ENCODE assay signal across 26 cellular contexts in the genomic region with DNA sequence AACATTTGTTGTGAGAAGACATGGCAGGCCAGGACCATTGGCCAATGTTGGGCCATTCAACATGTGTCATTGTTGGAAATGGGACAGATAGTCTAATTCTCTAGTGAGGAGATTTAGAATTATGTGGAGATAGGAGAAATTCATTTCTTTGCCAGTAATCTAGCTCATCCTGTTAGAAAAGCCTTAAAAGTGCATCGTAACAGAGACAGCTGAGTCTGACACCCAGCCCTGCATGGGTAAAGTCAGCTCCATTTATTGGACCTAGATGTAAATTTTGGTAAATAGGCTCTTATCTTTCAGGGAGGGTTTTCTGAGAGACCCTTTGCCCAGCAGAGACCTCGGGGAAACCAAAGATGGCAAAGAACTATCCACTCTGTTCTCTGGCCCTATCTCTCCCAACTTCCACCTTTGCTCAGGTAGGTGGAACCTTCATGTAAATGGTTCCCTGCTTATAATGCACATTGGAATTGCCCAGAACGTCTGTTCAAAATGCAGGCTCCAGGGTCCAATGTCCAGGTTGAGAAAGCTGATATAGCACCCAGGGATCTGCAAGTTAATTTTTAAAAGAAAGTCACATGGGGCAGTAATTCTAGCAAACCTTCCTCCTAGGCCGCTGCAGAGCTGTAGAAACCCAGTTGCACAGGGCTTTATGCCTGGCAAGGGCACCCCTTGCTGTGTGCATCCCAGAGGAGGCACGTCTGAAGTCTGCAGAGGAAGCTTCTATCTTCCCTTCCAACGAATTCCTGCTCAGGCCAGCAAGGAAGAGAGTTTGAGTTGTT.
DNase-seq lines count a peak whose midpoint lies in the region; FAIRE-seq and TF ChIP-seq lines count a peak whose summit lies in the region.
"Had no signal": no experiment of that assay in that cellular context is flagged by ENCODE, and none has a peak within 500 bp of the region (broad histone marks: within the 10 kb centered on the region; RNA-seq: fewer than 3 reads in every experiment).

No MANE protein-coding gene starts in this region.

- H2AFZ ChIP-seq in mesenchymal stem cell (ENCODE audit: low read depth, low read length): no peak overlapping the region
- H2AFZ ChIP-seq: PC-9 had no signal

- H3K9me3 ChIP-seq in duodenal mucosa (ENCODE audit: control insufficient read depth in 1 of 2, low read length in 2 of 2) (peaks cover 0 to 3% of the 10 kb centered on the region in 2 donors), mesenchymal stem cell (ENCODE audit: control insufficient read depth, low read length) (peaks cover 5% of the 10 kb centered on the region), transverse colon (no peaks in the 10 kb centered on the region)
- H3K9me3 ChIP-seq: right atrium auricular region had no signal

- no peaks in the 10 kb centered on the region for H3K27me3 ChIP-seq in duodenal mucosa (ENCODE audit: control insufficient read depth in 1 of 2, insufficient read depth in 2 of 2, low read length in 2 of 2)
- H3K27me3 ChIP-seq in mesenchymal stem cell (ENCODE audit: control insufficient read depth in 1 of 2, insufficient read depth in 1 of 2, low read length in 2 of 2): no peaks in the 10 kb centered on the region
- no peaks in the 10 kb centered on the region for H3K27me3 ChIP-seq in transverse colon
- H3K27me3 ChIP-seq: right atrium auricular region had no signal

- no peak overlapping the region for H3K9ac ChIP-seq in duodenal mucosa (ENCODE audit: low read depth in 1 of 2, low read length in 2 of 2)
- no peak overlapping the region for H3K9ac ChIP-seq in mesenchymal stem cell (ENCODE audit: low read length)
- H3K9ac ChIP-seq: KMS-11 had no signal

- intact Hi-C loops in transverse colon (cut with DNase I; ENCODE audit: low total_unique reads): no loop called here

- H3K79me1 ChIP-seq in mesenchymal stem cell (replicated peaks; ENCODE audit: low read length, poor library complexity, severe bottlenecking): no peaks in the 10 kb centered on the region

- no peak overlapping the region for H2BK5ac ChIP-seq in mesenchymal stem cell (ENCODE audit: low read depth, low read length, poor library complexity, severe bottlenecking)

- no peak for TF ChIP-seq EP300 in transverse colon (IDR thresholded peaks at IDR 0.05; ENCODE audit: low read depth)

- H3K23ac ChIP-seq in mesenchymal stem cell (ENCODE audit: low read length in 2 of 2): no peak overlapping the region

- TF ChIP-seq CTCF in transverse colon (IDR thresholded peaks at IDR 0.05): no peak

- WGBS in mesenchymal stem cell: 89% methylated on average over 6 of the region's 6 CpGs
- WGBS in transverse colon (ENCODE audit: low coverage in 1 of 2), 2 donors: 14 to 62% methylated on average over 1 to 6 of the region's 6 CpGs

- peak overlapping the region; percentile 14 for H4K8ac ChIP-seq in mesenchymal stem cell (ENCODE audit: low read length)

- H3K27ac ChIP-seq in duodenal mucosa (ENCODE audit: low read depth, low read length) (no peak overlapping the region), mesenchymal stem cell (ENCODE audit: low read length, poor library complexity, severe bottlenecking) (no peak overlapping the region), transverse colon (peak overlapping the region; percentile 80 to 87 (median 84))
- H3K27ac ChIP-seq: KMS-11, PC-9, right atrium auricular region had no signal

- H3K18ac ChIP-seq in mesenchymal stem cell (ENCODE audit: low read depth in 1 of 2, low read length in 2 of 2): no peak overlapping the region

- DNase-seq in HuH-7.5 (ENCODE audit: low spot score) (peak; percentile 15), mesenchymal stem cell (no peak), transverse colon (peak; percentile 73), hippocampal formation (lab: John Stamatoyannopoulos, UW) (no peak), GM12892 (ENCODE audit: insufficient read length) (no peak)
- DNase-seq in activated CD4-positive, alpha-beta T cell treated with anti-CD3 and anti-CD28 coated beads for 48 hours: no peak
- DNase-seq: activated CD4-positive, alpha-beta T cell treated with anti-CD3 and anti-CD28 coated beads for 1 hour; activated naive CD4-positive, alpha-beta T cell treated with Interleukin-2 at 50 U/mL for 16 hours; activated T-cell treated with anti-CD3 and anti-CD28 coated beads, Interleukin-2, amount 50 U/mL, for 4 hours; amniotic stem cell; CD4-positive, alpha-beta memory T cell; cortex of kidney; naive B cell; NCI-H146; PC-9; SHP77; stimulated activated CD4-positive, alpha-beta T cell treated with anti-CD3 and anti-CD28 coated beads, Interleukin-12 subunit alpha, Interleukin-12 subunit beta, amount 100 ng/mL, for 4 hours; stimulated activated CD4-positive, alpha-beta T cell treated with anti-CD3 and anti-CD28 coated beads, Interleukin-4, amount 100 ng/mL, for 24 hours; stimulated activated naive CD4-positive, alpha-beta T cell had no signal

- TF ChIP-seq POLR2A in transverse colon (IDR thresholded peaks at IDR 0.05): peak; percentile 25
- TF ChIP-seq POLR2A in GM12892 (IDR thresholded peaks at IDR 0.05; ENCODE audit: low read depth, low read length): no peak

- H3K4me3 ChIP-seq in duodenal mucosa (ENCODE audit: low read depth in 1 of 2, low read length in 2 of 2) (peak overlapping the region; percentile 33 to 44), mesenchymal stem cell (ENCODE audit: insufficient read depth in 1 of 2, low read depth in 1 of 2, low read length in 2 of 2) (no peak overlapping the region), transverse colon (no peak overlapping the region)
- H3K4me3 ChIP-seq: PC-9, right atrium auricular region had no signal

- H2BK12ac ChIP-seq in mesenchymal stem cell (ENCODE audit: low read length in 2 of 2): no peak overlapping the region

- H3K4me1 ChIP-seq in duodenal mucosa (ENCODE audit: control insufficient read depth in 1 of 2, insufficient read depth in 2 of 2, low read length in 2 of 2) (peaks cover 47 to 50% of the 10 kb centered on the region in 2 donors), mesenchymal stem cell (ENCODE audit: control insufficient read depth, insufficient read depth, low read depth, low read length) (peaks cover 8% of the 10 kb centered on the region), transverse colon (peaks cover 17 to 47% (median 40%) of the 10 kb centered on the region in 4 donors)

- H3K36me3 ChIP-seq in duodenal mucosa (ENCODE audit: control insufficient read depth in 1 of 2, insufficient read depth in 2 of 2, low read length in 2 of 2) (no peaks in the 10 kb centered on the region), mesenchymal stem cell (ENCODE audit: control insufficient read depth in 1 of 2, insufficient read depth in 2 of 2, low read depth in 1 of 2, low read length in 2 of 2) (no peaks in the 10 kb centered on the region), transverse colon (no peaks in the 10 kb centered on the region)
- H3K36me3 ChIP-seq: right atrium auricular region had no signal

- no peak overlapping the region for H3K14ac ChIP-seq in mesenchymal stem cell (ENCODE audit: low read length in 2 of 2)

- in situ Hi-C loops in transverse colon (cut with MboI; ENCODE audit: low pct_ligation_motif_present in 1 of 4, low pct_unique_long_range_greater_than_20kb in 1 of 4, low sequenced_read_pairs in 3 of 4): no loop called here

- no peak overlapping the region for H3K4ac ChIP-seq in mesenchymal stem cell (ENCODE audit: low read depth in 1 of 2, low read length in 2 of 2)

- no peak overlapping the region for H2BK120ac ChIP-seq in mesenchymal stem cell (ENCODE audit: low read depth, low read length)

- H4K91ac ChIP-seq in mesenchymal stem cell (ENCODE audit: low read length): no peak overlapping the region

- H3K4me2 ChIP-seq in mesenchymal stem cell (ENCODE audit: low read length, poor library complexity, severe bottlenecking): no peak overlapping the region
- H3K4me2 ChIP-seq: KMS-11, PC-9 had no signal

- H2BK15ac ChIP-seq in mesenchymal stem cell (ENCODE audit: low read depth, poor library complexity, severe bottlenecking): no peak overlapping the region

- H2AK5ac ChIP-seq in mesenchymal stem cell (ENCODE audit: low read length, severe bottlenecking): no peak overlapping the region

- no peak for FAIRE-seq in GM12892 (lab: Jason Lieb, UNC)
- FAIRE-seq: bronchial epithelial cell, H1, keratinocyte, TTC549 had no signal

Comparison
In these comparisons a context has a peak if more than half of its experiments do, and no peak if none do; other contexts are left out.
1. DNase-seq: peak in HuH-7.5 (single experiment) and transverse colon (single experiment); none in mesenchymal stem cell (single experiment), hippocampal formation (0 of 2), GM12892 (single experiment) and activated CD4-positive, alpha-beta T cell treated with anti-CD3 and anti-CD28 coated beads for 48 hours (single experiment).
2. H3K27ac ChIP-seq: peak in transverse colon (4 of 4); none in duodenal mucosa (single experiment) and mesenchymal stem cell (single experiment).
3. H3K4me3 ChIP-seq: peak in duodenal mucosa (2 of 2); none in mesenchymal stem cell (0 of 2) and transverse colon (0 of 4).